8 cellular contexts compared by ENCODE assay signal in genomic region chr1:54488831-54489626, GRCh38. TPM values are rescaled to one million over a fixed set of nuclear protein-coding genes. Genes with fewer than 3 reads are reported as not detected.
A peak's percentile ranks its signal among the peaks of the same experiment; 100 is the strongest.
DNase-seq lines count a peak whose midpoint lies in the region; ATAC-seq, FAIRE-seq and TF ChIP-seq lines count a peak whose summit lies in the region.

No MANE protein-coding gene starts in this region.

- TF ChIP-seq CTCF in endodermal cell (conservative IDR thresholded peaks at IDR 0.05), result peak; percentile 99

- peak; percentile 75 for FAIRE-seq in GM18507 (lab: Jason Lieb, UNC)

- H3K27ac Mint-ChIP-seq in endodermal cell, result peak overlapping the region; percentile 99

- 0 to 1% methylated on average over 6 to 51 of the region's 51 CpGs for WGBS in endodermal cell (ENCODE audit: insufficient coverage in 1 of 2, insufficient read length in 1 of 2), 2 experiments

- H3K4me3 Mint-ChIP-seq in endodermal cell, result peak overlapping the region; percentile 65

- no peaks in the 10 kb centered on the region for H3K9me3 Mint-ChIP-seq in endodermal cell

- H3K4me1 Mint-ChIP-seq in endodermal cell, result peaks cover 38% of the 10 kb centered on the region

- no peaks in the 10 kb centered on the region for H3K36me3 Mint-ChIP-seq in endodermal cell (ENCODE audit: low read depth)

- peak; percentile 61 for DNase-seq in ACHN
- peak; percentile 80 for DNase-seq in GM18507 (ENCODE audit: extremely low spot score, insufficient read length, low read depth)
- peak; percentile 86 for DNase-seq in NCI-H748 (lab: John Stamatoyannopoulos, UW; ENCODE audit: unreplicated experiment)
- peak; percentile 69 for DNase-seq in activated CD8-positive, alpha-beta memory T cell treated with anti-CD3 and anti-CD28 coated beads, Interleukin-2, amount 50 U/mL, for 4 hours
- DNase-seq in endodermal cell, result peak; percentile 96
- DNase-seq in mesenteric fat pad (ENCODE audit: low spot score), result peak; percentile 96
- peak; percentile 24 for DNase-seq in stimulated activated CD8-positive, alpha-beta memory T cell treated with anti-CD3 and anti-CD28 coated beads, Interleukin-12 subunit alpha, Interleukin-12 subunit beta, amount 100 ng/mL, for 24 hours (ENCODE audit: extremely low read depth)

- H3K9ac ChIP-seq in endodermal cell (ENCODE audit: extremely low read depth, low read length, poor library complexity, severe bottlenecking), result peak overlapping the region; percentile 98

- peaks cover 11% of the 10 kb centered on the region for H3K4me1 ChIP-seq in endodermal cell (ENCODE audit: control insufficient read depth, insufficient read depth, low read length)

- peaks cover 11% of the 10 kb centered on the region for H3K27me3 Mint-ChIP-seq in endodermal cell (ENCODE audit: insufficient read depth)

- H3K27me3 ChIP-seq in endodermal cell (ENCODE audit: control insufficient read depth, insufficient read depth, low read length, poor library complexity, severe bottlenecking), result no peaks in the 10 kb centered on the region

- H3K4me3 ChIP-seq in endodermal cell (ENCODE audit: low read length), result peak overlapping the region; percentile 86

- H3K9me3 ChIP-seq in endodermal cell (ENCODE audit: control insufficient read depth, low read length), result no peaks in the 10 kb centered on the region

- H3K36me3 ChIP-seq in endodermal cell (ENCODE audit: control insufficient read depth, insufficient read depth, low read length), result no peaks in the 10 kb centered on the region

- in situ Hi-C loops in ACHN (cut with HindIII; ENCODE audit: low pct_ligation_motif_present, low pct_unique_long_range_greater_than_20kb, low sequenced_read_pairs), result no loop called here

- ATAC-seq in HG03442 (IDR thresholded peaks at IDR 0.05; ENCODE audit: unreplicated experiment), result peak; percentile 56

- peak overlapping the region; percentile 100 for H3K27ac ChIP-seq in endodermal cell (ENCODE audit: low read depth, low read length)

RNA-seq across cellular contexts. Expression of gene ACOT11, which starts 59.0 kb away (rescaled TPM):
- total RNA-seq in endodermal cell, result 1 to 10 TPM; 5.6 to 6.0 TPM
- 1.5 TPM for polyA plus RNA-seq in endodermal cell (2013, experiment 1 of 2)
- 1.2 TPM for polyA plus RNA-seq in endodermal cell (2013, experiment 2 of 2)
- total RNA-seq in mesenteric fat pad, result 3.6 TPM

Comparison
In these comparisons a context has a peak if more than half of its experiments do, and no peak if none do; other contexts are left out.
1. Peak in every context shown above with its lines: DNase-seq, ATAC-seq, H3K4me3 ChIP-seq and H3K27ac ChIP-seq.
2. DNase-seq: peak in every context shown above with its lines; median percentile 96 in endodermal cell; 96 in mesenteric fat pad; 86 in NCI-H748; 80 in GM18507; 69 in activated CD8-positive, alpha-beta memory T cell treated with anti-CD3 and anti-CD28 coated beads, Interleukin-2, amount 50 U/mL, for 4 hours; 61 in ACHN; 24 in stimulated activated CD8-positive, alpha-beta memory T cell treated with anti-CD3 and anti-CD28 coated beads, Interleukin-12 subunit alpha, Interleukin-12 subunit beta, amount 100 ng/mL, for 24 hours.